8 cellular contexts compared by ENCODE assay signal in the genomic region with DNA sequence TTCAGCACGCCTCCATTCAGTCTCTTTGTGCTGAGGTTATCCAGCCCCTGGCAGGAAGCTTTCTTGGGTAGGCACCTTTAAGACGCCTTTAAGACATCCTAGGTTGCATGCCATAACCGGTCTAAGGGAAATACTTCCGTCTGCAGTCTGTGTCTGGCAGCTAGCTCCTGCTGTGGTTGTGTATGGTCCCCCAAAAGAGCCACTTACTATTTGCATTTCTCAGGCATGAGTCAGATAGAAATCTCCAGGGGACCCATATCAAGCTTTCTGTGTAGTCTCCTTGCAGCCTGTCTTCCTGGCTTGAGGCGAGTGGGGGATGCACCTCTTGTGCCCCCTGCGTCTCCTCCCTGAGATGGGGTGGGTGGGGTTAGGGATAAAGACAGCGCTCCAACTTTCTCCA. TPM values are rescaled to one million over a fixed set of nuclear protein-coding genes. Genes with fewer than 3 reads are reported as not detected.
DNase-seq lines count a peak whose midpoint lies in the region; ATAC-seq lines count a peak whose summit lies in the region.

No MANE protein-coding gene starts in this region.

- DNase-seq in H7 (peak; percentile 42), iPS DF 4.7 (ENCODE audit: extremely low read depth, low spot score) (peak; percentile 90), Ammon's horn (ENCODE audit: low spot score) (no peak), kidney tubule cell (ENCODE audit: low spot score) (no peak), NCI-H526 treated with DMSO at 0.1 percent for 48 hours (lab: John Stamatoyannopoulos, UW) (no peak), NCI-H2029 (lab: John Stamatoyannopoulos, UW) (no peak)

- ATAC-seq in GM18520 (IDR thresholded peaks at IDR 0.05; ENCODE audit: unreplicated experiment) (peak; percentile 94), HG03520 (IDR thresholded peaks at IDR 0.05; ENCODE audit: unreplicated experiment) (peak; percentile 95)

- no peak overlapping the region for H3K4me3 ChIP-seq in H7 (ENCODE audit: insufficient read depth, low read depth, low read length)

- H3K27me3 ChIP-seq in H7 (ENCODE audit: control insufficient read depth, insufficient read depth, low read length), result no peaks in the 10 kb centered on the region

- no peaks in the 10 kb centered on the region for H3K36me3 ChIP-seq in H7 (replicated peaks; ENCODE audit: control insufficient read depth, insufficient read depth, low read length)

RNA-seq across cellular contexts. Expression of gene RYR2, which starts 10.0 kb away (rescaled TPM):
- total RNA-seq in H7 (2014; rRNA removed; shearing (Covaris generic)), result 17.6 and 23.9 TPM in 2 replicates

RNA-seq across cellular contexts. Expression of gene MT1HL1, which starts 27.8 kb away (rescaled TPM):
- not detected in 2 replicates for total RNA-seq in H7 (2014; rRNA removed; shearing (Covaris generic))

Comparison
In these comparisons a context has a peak if more than half of its experiments do, and no peak if none do; other contexts are left out.
1. DNase-seq: peak in H7 (single experiment) and iPS DF 4.7 (single experiment); none in Ammon's horn (single experiment), kidney tubule cell (single experiment), NCI-H526 treated with DMSO at 0.1 percent for 48 hours (single experiment) and NCI-H2029 (single experiment).